8 cellular contexts compared by ENCODE assay signal in genomic region chr7:25949672-25950487, GRCh38.
DNase-seq lines count a peak whose midpoint lies in the region; ATAC-seq and TF ChIP-seq lines count a peak whose summit lies in the region.

No MANE protein-coding gene starts in this region.

- peak overlapping the region; percentile 62 for H2AFZ ChIP-seq in fibroblast of lung (ENCODE audit: low read length)

- BruUV-seq in Panc1 (replicated peaks; lab: Mats Ljungman, UMichigan): no TSS peak

- H3K79me2 ChIP-seq in fibroblast of lung (ENCODE audit: control insufficient read depth, insufficient read depth, low read length): no peaks in the 10 kb centered on the region

- H3K27me3 ChIP-seq in Panc1 (ENCODE audit: control insufficient read depth, insufficient read depth, low read length) (peaks cover 31% of the 10 kb centered on the region), fibroblast of lung (ENCODE audit: control insufficient read depth, insufficient read depth, low read length) (peaks cover 5% of the 10 kb centered on the region), rectal smooth muscle tissue (ENCODE audit: control insufficient read depth, insufficient read depth, low read length) (no peaks in the 10 kb centered on the region)

- peak overlapping the region; percentile 22 for H3K27ac Mint-ChIP-seq in activated CD4-positive, alpha-beta T cell treated with anti-CD3 and anti-CD28 coated beads, Interleukin-2, amount 10 ng/mL, durations not matched to agents 24 days and 14 days

- H3K36me3 Mint-ChIP-seq in activated CD4-positive, alpha-beta T cell treated with anti-CD3 and anti-CD28 coated beads, Interleukin-2, amount 10 ng/mL, durations not matched to agents 24 days and 14 days (ENCODE audit: low read depth): no peaks in the 10 kb centered on the region

- H3K36me3 ChIP-seq in Panc1 (ENCODE audit: control insufficient read depth, insufficient read depth, low read length): no peaks in the 10 kb centered on the region
- H3K36me3 ChIP-seq in fibroblast of lung (ENCODE audit: control insufficient read depth, insufficient read depth, low read length): no peaks in the 10 kb centered on the region
- no peaks in the 10 kb centered on the region for H3K36me3 ChIP-seq in rectal smooth muscle tissue (ENCODE audit: control insufficient read depth, insufficient read depth, low read length)

- H3K4me1 ChIP-seq in Panc1 (ENCODE audit: control insufficient read depth, insufficient read depth, low read length): peaks cover 5% of the 10 kb centered on the region; the same call in 1 of the 2 replicates
- no peaks in the 10 kb centered on the region for H3K4me1 ChIP-seq in fibroblast of lung (ENCODE audit: control insufficient read depth, extremely low read depth, insufficient read depth, low read length)
- peaks cover 3% of the 10 kb centered on the region for H3K4me1 ChIP-seq in rectal smooth muscle tissue (ENCODE audit: control insufficient read depth, insufficient read depth, low read length)

- in situ Hi-C loops in Panc1 (cut with HindIII; ENCODE audit: low pct_unique_long_range_greater_than_20kb, low sequenced_read_pairs): no loop called here

- H3K9me3 Mint-ChIP-seq in activated CD4-positive, alpha-beta T cell treated with anti-CD3 and anti-CD28 coated beads, Interleukin-2, amount 10 ng/mL, durations not matched to agents 24 days and 14 days: no peaks in the 10 kb centered on the region

- CTCF ChIA-PET in Panc1 (lab: Charles Lee): interaction anchor here (0.6 kb wide), 1 partner anchor 12 kb away, joined by 3 read pairs; no protein-coding TSS in a partner anchor

- intact Hi-C loops in activated CD4-positive, alpha-beta T cell treated with anti-CD3 and anti-CD28 coated beads, Interleukin-2, amount 10 ng/mL, durations not matched to agents 24 days and 14 days (cut with micrococcal nuclease): loop anchor here (2.0 kb wide), 1 partner anchor 55 kb away; no protein-coding TSS in a partner anchor
- intact Hi-C loops in Panc1 (cut with micrococcal nuclease; ENCODE audit: unreplicated experiment): no loop called here

- H3K9ac ChIP-seq in fibroblast of lung (ENCODE audit: insufficient read depth, low read length) (no peak overlapping the region), rectal smooth muscle tissue (ENCODE audit: low read length) (peak overlapping the region; percentile 32)

- peak overlapping the region; percentile 84 for H3K4me3 Mint-ChIP-seq in activated CD4-positive, alpha-beta T cell treated with anti-CD3 and anti-CD28 coated beads, Interleukin-2, amount 10 ng/mL, durations not matched to agents 24 days and 14 days

- H3K9me3 ChIP-seq in Panc1 (ENCODE audit: control insufficient read depth, insufficient read depth, low read depth, low read length) (no peaks in the 10 kb centered on the region), fibroblast of lung (ENCODE audit: control insufficient read depth, insufficient read depth, low read depth, low read length) (no peaks in the 10 kb centered on the region)

- H3K27ac ChIP-seq in Panc1 (ENCODE audit: low read length) (no peak overlapping the region), fibroblast of lung (ENCODE audit: insufficient read depth, low read length) (no peak overlapping the region), rectal smooth muscle tissue (ENCODE audit: low read depth, low read length) (no peak overlapping the region)

- TF ChIP-seq CTCF in Panc1 (IDR thresholded peaks at IDR 0.05) (no peak), fibroblast of lung (conservative IDR thresholded peaks at IDR 0.05 in 1 of 2, IDR thresholded peaks at IDR 0.05 in 1 of 2; ENCODE audit: low read depth in 1 of 2, low read length in 2 of 2) (no peak)

- ATAC-seq in Panc1: peak; percentile 64

- peaks cover 10% of the 10 kb centered on the region for H3K27me3 Mint-ChIP-seq in activated CD4-positive, alpha-beta T cell treated with anti-CD3 and anti-CD28 coated beads, Interleukin-2, amount 10 ng/mL, durations not matched to agents 24 days and 14 days

- POLR2A ChIA-PET in Panc1 (lab: Charles Lee): no interaction called here

- H4K20me1 ChIP-seq in fibroblast of lung (ENCODE audit: control insufficient read depth, extremely low read depth, insufficient read depth, low read length): no peaks in the 10 kb centered on the region

- peak overlapping the region; percentile 64 for H3K4me2 ChIP-seq in fibroblast of lung (ENCODE audit: extremely low read depth, insufficient read depth, low read length)

- no peak for DNase-seq in activated CD4-positive, alpha-beta T cell treated with anti-CD3 and anti-CD28 coated beads, Interleukin-2, amount 10 ng/mL, durations not matched to agents 24 days and 14 days
- no peak for DNase-seq in activated CD4-positive, alpha-beta T cell treated with anti-CD3 and anti-CD28 coated beads for 4 hours
- DNase-seq in Panc1 (ENCODE audit: low read depth, low spot score): no peak
- no peak for DNase-seq in fibroblast of lung (ENCODE audit: low read depth in 2 of 2)
- DNase-seq in dedifferentiated amniotic fluid mesenchymal stem cell (ENCODE audit: extremely low spot score): no peak
- no peak for DNase-seq in medulla oblongata (ENCODE audit: extremely low spot score)
- no peak for DNase-seq in cerebellum (ENCODE audit: low spot score)

- H3K4me1 Mint-ChIP-seq in activated CD4-positive, alpha-beta T cell treated with anti-CD3 and anti-CD28 coated beads, Interleukin-2, amount 10 ng/mL, durations not matched to agents 24 days and 14 days: peaks cover 14% of the 10 kb centered on the region

- peak overlapping the region; percentile 52 to 58; a peak in 3 of 4 replicates for H3K4me3 ChIP-seq in Panc1 (ENCODE audit: low read depth in 2 of 2, low read length in 2 of 2)
- H3K4me3 ChIP-seq in fibroblast of lung (replicated peaks in 1 of 4; ENCODE audit: control extremely low read depth in 1 of 4, insufficient read depth in 1 of 4, low read depth in 3 of 4, low read length in 4 of 4): peak overlapping the region; percentile 39 to 64 (median 52)
- peak overlapping the region; percentile 75 for H3K4me3 ChIP-seq in rectal smooth muscle tissue (ENCODE audit: low read length)
